ENCODE assay signal across 19 cellular contexts in the genomic region with DNA sequence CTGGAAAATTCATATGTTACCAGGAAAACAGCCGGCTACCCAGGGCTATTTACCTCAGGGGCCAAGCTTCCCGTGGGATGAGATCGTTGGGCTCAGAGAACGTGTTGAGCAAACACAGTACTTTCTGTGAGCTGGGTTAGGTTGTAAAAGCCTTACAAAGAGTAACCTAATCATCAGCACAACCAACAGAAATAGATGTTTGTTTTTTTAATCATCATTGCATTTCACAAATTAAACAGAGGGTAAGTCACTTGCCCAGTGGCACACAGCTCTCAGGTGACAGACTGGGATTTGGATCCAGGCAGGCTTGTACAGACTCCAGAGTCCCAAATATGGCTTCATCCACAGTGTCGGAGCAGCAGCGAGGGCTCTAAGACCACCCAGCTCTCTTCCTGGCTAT.
"Had no signal": no experiment of that assay in that cellular context is flagged by ENCODE, and none has a peak within 500 bp of the region (broad histone marks: within the 10 kb centered on the region; RNA-seq: fewer than 3 reads in every experiment).

No MANE protein-coding gene starts in this region.

- H3K4me1 ChIP-seq: neural progenitor cell, right lobe of liver had no signal

- DNase-seq: effector CD8-positive, alpha-beta T cell; foreskin melanocyte; heart left ventricle; hippocampal formation; left colon; left ventricle myocardium superior; mesenchymal stem cell; midbrain; occipital lobe; psoas muscle; retina; right lobe of liver; stimulated activated CD4-positive, alpha-beta T cell treated with anti-CD3 and anti-CD28 coated beads, Interleukin-4, amount 100 ng/mL, for 24 hours; tibial artery; upper lobe of right lung had no signal

- H3K36me3 ChIP-seq: heart left ventricle, neural progenitor cell, right lobe of liver, tibial artery, upper lobe of right lung, vagina had no signal

- H3K4me3 ChIP-seq: heart left ventricle, lung, neural progenitor cell, psoas muscle, right lobe of liver, tibial artery, upper lobe of right lung, vagina had no signal

- H3K27me3 ChIP-seq: right lobe of liver, tibial artery, upper lobe of right lung, vagina had no signal

- H3K27ac ChIP-seq: heart left ventricle, neural progenitor cell, psoas muscle, right lobe of liver, tibial artery, upper lobe of right lung, vagina had no signal

- H3K9me3 ChIP-seq: psoas muscle, right lobe of liver, tibial artery, upper lobe of right lung, vagina had no signal

- ATAC-seq: heart left ventricle; left colon; left ventricle myocardium superior; psoas muscle; stimulated activated memory B cell treated with anti-CD40 and anti-IgM and Interleukin-4, amounts not matched to agents 10 μg/mL and 1 μg/mL and 100 μg/mL, for 72 hours; upper lobe of right lung had no signal
